Comparison of ENCODE assay signal across 24 cellular contexts in the genomic region with DNA sequence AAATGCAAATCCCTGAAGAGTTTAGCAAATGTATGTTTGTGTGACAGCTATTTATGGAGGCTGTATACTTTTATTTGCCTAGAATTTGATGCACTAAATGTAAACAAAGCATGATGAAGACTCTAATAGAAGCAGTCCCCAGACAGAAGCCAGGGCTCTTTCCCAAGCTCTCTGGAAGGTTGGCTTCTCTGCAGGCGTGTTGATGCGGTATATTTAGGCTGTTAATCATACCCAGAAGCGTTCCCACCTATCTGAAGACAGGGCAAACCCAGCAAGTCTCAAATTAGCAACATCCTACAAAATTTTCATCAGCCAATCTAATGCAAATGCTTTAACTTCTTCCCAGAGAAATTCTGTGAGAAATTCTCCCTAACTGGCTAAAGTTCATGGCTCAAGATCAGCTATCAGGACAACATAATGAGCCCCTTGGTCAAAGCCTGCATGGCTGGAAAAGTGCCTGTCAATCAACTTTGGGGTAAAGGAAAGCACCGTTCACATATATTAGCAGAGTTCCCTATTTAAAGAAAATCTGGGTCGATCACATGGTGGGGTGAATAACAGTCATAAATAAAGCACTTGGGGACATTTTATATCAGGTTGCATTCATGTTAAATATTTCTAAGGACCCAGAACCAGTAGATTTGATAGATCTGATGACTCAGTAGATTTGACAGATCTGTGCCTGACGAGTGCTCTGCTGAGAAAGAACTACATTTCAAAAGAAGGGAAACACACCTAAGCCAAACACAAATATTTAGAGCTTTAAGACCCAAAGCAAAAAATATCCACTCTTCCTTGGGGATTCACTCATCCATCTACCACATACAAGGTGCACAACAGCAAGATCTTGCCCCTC. TPM values are rescaled to one million over a fixed set of nuclear protein-coding genes. Genes with fewer than 3 reads are reported as not detected.
"Had no signal": no experiment of that assay in that cellular context is flagged by ENCODE, and none has a peak within 500 bp of the region (broad histone marks: within the 10 kb centered on the region; RNA-seq: fewer than 3 reads in every experiment).

No MANE protein-coding gene starts in this region.

- H2AFZ ChIP-seq: neural progenitor cell had no signal

- H3K36me3 ChIP-seq: esophagus muscularis mucosa, gastroesophageal sphincter, neural progenitor cell, ovary, sigmoid colon, stomach, tibial artery had no signal

- DNase-seq: dermis blood vessel endothelial cell; effector memory CD4-positive, alpha-beta T cell; foreskin keratinocyte; mesenchymal stem cell; mucosa of descending colon; naive B cell; ovary; sigmoid colon; stimulated activated CD4-positive, alpha-beta T cell treated with anti-CD3 and anti-CD28 coated beads, Interleukin-2, amount 100 ng/mL, for 24 hours; stimulated activated CD4-positive, alpha-beta T cell treated with anti-CD3 and anti-CD28 coated beads, Interleukin-4, amount 100 ng/mL, for 24 hours; stimulated activated naive CD4-positive, alpha-beta T cell treated with Interleukin-2 at 50 U/mL for 16 hours; stomach; testis; tibial artery had no signal

- FAIRE-seq: endothelial cell of umbilical vein, keratinocyte had no signal

- H3K27me3 ChIP-seq: foreskin keratinocyte, gastroesophageal sphincter, neural progenitor cell, ovary, sigmoid colon, stomach, testis, tibial artery had no signal

- H3K27ac ChIP-seq: coronary artery, esophagus muscularis mucosa, foreskin keratinocyte, gastroesophageal sphincter, neural progenitor cell, ovary, sigmoid colon, stomach, testis, tibial artery had no signal

- ATAC-seq: foreskin keratinocyte; gastroesophageal sphincter; left lobe of liver; mucosa of descending colon; natural killer cell treated with Interleukin-12 subunit alpha and Interleukin-12 subunit beta and Interleukin-15 and Interleukin-18, amount 100 ng/mL, for 72 hours; stimulated activated effector memory CD8-positive, alpha-beta T cell treated with anti-CD3 and anti-CD28 coated beads, Interleukin-12 subunit alpha, Interleukin-12 subunit beta, amount 100 ng/mL, for 72 hours had no signal

- H3K4me1 ChIP-seq: esophagus muscularis mucosa, foreskin keratinocyte, gastroesophageal sphincter, neural progenitor cell, sigmoid colon, stomach, testis, tibial artery had no signal

- H3K4me2 ChIP-seq: neural progenitor cell had no signal

- H3K4me3 ChIP-seq: coronary artery, esophagus muscularis mucosa, gastroesophageal sphincter, mucosa of descending colon, neural progenitor cell, ovary, sigmoid colon, stomach, testis, tibial artery had no signal

- H3K9ac ChIP-seq: neural progenitor cell had no signal

- H3K9me3 ChIP-seq: esophagus muscularis mucosa, mucosa of descending colon, ovary, sigmoid colon, stomach, testis, tibial artery had no signal

RNA-seq across cellular contexts. Expression of a gene that starts 46.6 kb away (rescaled TPM):
- total RNA-seq: fibroblast of lung; natural killer cell treated with Interleukin-12 subunit alpha and Interleukin-12 subunit beta and Interleukin-15 and Interleukin-18, amount 100 ng/mL, for 72 hours had no signal
- polyA plus RNA-seq: fibroblast of lung, ovary had no signal
